Comparison of ENCODE assay signal across 23 cellular contexts in the genomic region with DNA sequence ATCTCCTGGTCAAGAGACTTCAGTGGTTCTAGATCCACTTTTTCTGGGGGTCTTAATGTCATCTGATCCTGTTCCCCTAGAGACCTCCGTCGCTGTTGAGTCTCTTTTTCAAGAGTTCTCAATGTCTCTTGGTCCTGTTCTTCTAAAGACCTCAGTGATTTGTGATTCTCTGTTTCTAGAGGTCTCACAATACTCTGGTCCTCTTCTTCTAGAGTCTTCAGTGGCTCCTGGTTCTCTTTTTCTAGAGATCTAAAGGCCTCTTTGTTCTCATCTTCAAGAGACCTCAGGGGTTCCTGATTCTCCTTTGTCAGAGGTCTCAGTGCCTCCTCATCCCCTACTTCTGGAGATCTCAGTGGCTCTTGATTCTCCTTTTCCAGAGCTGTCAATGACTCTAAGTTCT. TPM values are rescaled to one million over a fixed set of nuclear protein-coding genes. Genes with fewer than 3 reads are reported as not detected.
"Had no signal": no experiment of that assay in that cellular context is flagged by ENCODE, and none has a peak within 500 bp of the region (broad histone marks: within the 10 kb centered on the region; RNA-seq: fewer than 3 reads in every experiment).

No MANE protein-coding gene starts in this region.

- H3K79me2 ChIP-seq: parathyroid adenoma had no signal

- H3K4me1 ChIP-seq: foreskin keratinocyte, parathyroid adenoma had no signal

- H3K9me3 Mint-ChIP-seq: activated CD4-positive, alpha-beta T cell treated with anti-CD3 and anti-CD28 coated beads, Interleukin-2, amount 10 ng/mL, durations not matched to agents 7 days and 5 days; activated naive CD4-positive, alpha-beta T cell treated with anti-CD3 and anti-CD28 coated beads, Interleukin-2, amount 50 U/mL, for 72 hours; effector memory CD8-positive, alpha-beta T cell; naive thymus-derived CD4-positive, alpha-beta T cell; stimulated activated naive CD8-positive, alpha-beta T cell treated with anti-CD3 and anti-CD28 coated beads, Interleukin-15, amount 100 ng/mL, for 72 hours had no signal

- H3K36me3 ChIP-seq: adrenal gland, neutrophil, suprapubic skin, transverse colon, vagina had no signal

- H3K4me1 Mint-ChIP-seq: activated CD4-positive, alpha-beta T cell treated with anti-CD3 and anti-CD28 coated beads, Interleukin-2, amount 10 ng/mL, durations not matched to agents 7 days and 5 days had no signal

- FAIRE-seq: kidney had no signal

- H3K9ac ChIP-seq: parathyroid adenoma had no signal

- H3K27me3 ChIP-seq: vagina had no signal

- H3K4me3 ChIP-seq: adrenal gland, mucosa of descending colon, suprapubic skin, transverse colon, vagina had no signal

- H3K9me3 ChIP-seq: adrenal gland, mucosa of descending colon, neutrophil, suprapubic skin, transverse colon, vagina had no signal

- H3K4me3 Mint-ChIP-seq: activated CD4-positive, alpha-beta T cell treated with anti-CD3 and anti-CD28 coated beads, Interleukin-2, amount 10 ng/mL, durations not matched to agents 7 days and 5 days; effector memory CD8-positive, alpha-beta T cell; stimulated activated naive CD8-positive, alpha-beta T cell treated with anti-CD3 and anti-CD28 coated beads, Interleukin-15, amount 100 ng/mL, for 72 hours had no signal

- H3K27ac Mint-ChIP-seq: activated CD4-positive, alpha-beta T cell treated with anti-CD3 and anti-CD28 coated beads, Interleukin-2, amount 10 ng/mL, durations not matched to agents 7 days and 5 days; stimulated activated naive CD8-positive, alpha-beta T cell treated with anti-CD3 and anti-CD28 coated beads, Interleukin-15, amount 100 ng/mL, for 72 hours had no signal

- H3K36me3 Mint-ChIP-seq: activated naive CD4-positive, alpha-beta T cell treated with anti-CD3 and anti-CD28 coated beads, Interleukin-2, amount 50 U/mL, for 72 hours; naive thymus-derived CD4-positive, alpha-beta T cell had no signal

- H2AFZ ChIP-seq: parathyroid adenoma had no signal

- DNase-seq: activated CD4-positive, alpha-beta T cell treated with anti-CD3 and anti-CD28 coated beads, Interleukin-2, amount 10 ng/mL, durations not matched to agents 7 days and 5 days; activated CD8-positive, alpha-beta memory T cell treated with anti-CD3 and anti-CD28 coated beads for 24 hours; activated CD8-positive, alpha-beta memory T cell treated with anti-CD3 and anti-CD28 coated beads, Interleukin-2, amount 50 U/mL, for 48 hours; activated gamma-delta T cell treated with Interleukin-2 at 50 U/mL for 16 hours; adrenal gland; dermis blood vessel endothelial cell; effector memory CD8-positive, alpha-beta T cell; foreskin keratinocyte; kidney; mesenchymal stem cell; mucosa of descending colon; naive thymus-derived CD4-positive, alpha-beta T cell; stimulated activated CD4-positive, alpha-beta T cell treated with anti-CD3 and anti-CD28 coated beads, Interleukin-2, amount 100 ng/mL, for 24 hours; stimulated activated naive CD8-positive, alpha-beta T cell treated with anti-CD3 and anti-CD28 coated beads, Interleukin-15, amount 100 ng/mL, for 72 hours; T-helper 1 cell; T-helper 9 cell; transverse colon had no signal

- ATAC-seq: activated naive CD4-positive, alpha-beta T cell treated with anti-CD3 and anti-CD28 coated beads, Interleukin-2, amount 50 U/mL, for 72 hours; effector memory CD8-positive, alpha-beta T cell; foreskin keratinocyte; mucosa of descending colon; naive thymus-derived CD4-positive, alpha-beta T cell; stimulated activated naive CD8-positive, alpha-beta T cell treated with anti-CD3 and anti-CD28 coated beads, Interleukin-15, amount 100 ng/mL, for 72 hours had no signal

- H3K27ac ChIP-seq: adrenal gland, epithelial cell of prostate, foreskin keratinocyte, neutrophil, parathyroid adenoma, suprapubic skin, transverse colon, vagina had no signal

RNA-seq across cellular contexts. Expression of gene NES, which starts 5.4 kb away (rescaled TPM):
- total RNA-seq: activated CD4-positive, alpha-beta T cell treated with anti-CD3 and anti-CD28 coated beads, Interleukin-2, amount 10 ng/mL, durations not matched to agents 7 days and 5 days; activated naive CD4-positive, alpha-beta T cell treated with anti-CD3 and anti-CD28 coated beads, Interleukin-2, amount 50 U/mL, for 72 hours had no signal
- polyA plus RNA-seq: naive thymus-derived CD4-positive, alpha-beta T cell had no signal

RNA-seq across cellular contexts. Expression of gene BCAN, which starts 29.9 kb away (rescaled TPM):
- total RNA-seq: activated CD4-positive, alpha-beta T cell treated with anti-CD3 and anti-CD28 coated beads, Interleukin-2, amount 10 ng/mL, durations not matched to agents 7 days and 5 days; activated naive CD4-positive, alpha-beta T cell treated with anti-CD3 and anti-CD28 coated beads, Interleukin-2, amount 50 U/mL, for 72 hours; dermis blood vessel endothelial cell; foreskin keratinocyte; naive thymus-derived CD4-positive, alpha-beta T cell had no signal
- polyA plus RNA-seq: foreskin keratinocyte; naive thymus-derived CD4-positive, alpha-beta T cell had no signal

RNA-seq across cellular contexts. Expression of gene HAPLN2, which starts 52.6 kb away (rescaled TPM):
- total RNA-seq: dermis blood vessel endothelial cell; foreskin keratinocyte; naive thymus-derived CD4-positive, alpha-beta T cell; vagina had no signal
- polyA plus RNA-seq: foreskin keratinocyte; naive thymus-derived CD4-positive, alpha-beta T cell had no signal
